Comparison of ENCODE assay signal across 8 cellular contexts in the genomic region with DNA sequence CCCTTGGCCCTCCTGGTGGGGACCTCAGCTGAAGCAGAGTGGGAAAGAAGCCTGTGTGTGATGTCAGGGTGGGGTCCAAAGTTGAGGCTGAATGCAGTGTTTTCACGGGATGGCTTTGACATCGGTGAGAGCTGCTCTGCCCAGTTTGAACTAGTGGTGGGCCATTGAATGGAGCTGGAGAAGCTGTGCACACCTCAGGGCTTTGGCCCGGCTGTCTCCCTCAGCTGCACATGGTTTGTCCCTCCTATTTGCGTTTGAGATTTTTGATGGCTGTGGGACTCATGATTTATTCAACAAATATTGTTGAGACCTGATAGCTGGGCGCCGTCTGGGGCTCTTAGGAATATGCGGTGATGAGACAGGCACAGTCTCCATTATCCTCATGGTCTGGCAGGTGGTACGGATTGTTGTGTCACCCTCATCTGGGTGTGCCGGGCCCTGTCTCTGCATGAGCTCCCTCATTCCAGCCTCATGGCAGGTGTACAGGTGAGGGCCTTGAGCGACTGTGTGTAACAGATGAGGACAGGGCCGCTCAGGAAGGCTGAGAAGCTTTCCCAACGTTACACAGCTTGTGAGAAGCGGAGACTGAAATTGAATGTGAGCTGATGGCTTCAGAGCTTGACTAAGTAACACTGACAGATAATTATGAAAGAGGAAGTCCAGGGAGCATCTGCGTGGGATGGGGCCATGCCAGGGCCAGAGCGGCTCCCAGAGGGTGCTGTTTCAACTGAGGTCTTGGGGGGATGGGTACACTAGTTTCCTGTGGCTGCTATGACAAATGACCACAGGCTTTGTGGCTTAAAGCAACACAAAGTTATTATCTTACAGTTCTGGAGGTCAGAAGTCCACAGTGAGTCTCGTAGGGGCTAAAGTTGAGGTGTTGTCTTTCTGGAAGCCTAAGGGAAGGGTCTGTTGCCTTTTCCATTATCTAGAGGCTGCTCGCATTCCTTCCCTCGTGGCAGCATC. TPM values are rescaled to one million over a fixed set of nuclear protein-coding genes. Genes with fewer than 3 reads are reported as not detected.
DNase-seq lines count a peak whose midpoint lies in the region; ATAC-seq and TF ChIP-seq lines count a peak whose summit lies in the region.

No MANE protein-coding gene starts in this region.

- DNase-seq in CD1c-positive myeloid dendritic cell (ENCODE audit: extremely low spot score) (peak; percentile 98), NOMO-1 treated with dmso at 0.1 percent for 144 hours (lab: John Stamatoyannopoulos, UW; ENCODE audit: unreplicated experiment) (peak; percentile 96), fibroblast of gingiva (ENCODE audit: low read depth) (peak; percentile 41), progenitor cell of endocrine pancreas (ENCODE audit: low spot score, unreplicated experiment) (no peak), NCI-H2081 treated with DMSO at 0.1 percent for 48 hours (lab: John Stamatoyannopoulos, UW) (no peak)
- DNase-seq in activated naive CD4-positive, alpha-beta T cell treated with anti-CD3 and anti-CD28 coated beads, Interleukin-2, amount 10 ng/mL, durations not matched to agents 7 days and 5 days = no peak

- CTCF ChIA-PET in activated naive CD4-positive, alpha-beta T cell treated with anti-CD3 and anti-CD28 coated beads, Interleukin-2, amount 10 ng/mL, durations not matched to agents 7 days and 5 days (lab: Charles Lee) = no interaction called here

- no peak for TF ChIP-seq CTCF in progenitor cell of endocrine pancreas (IDR thresholded peaks at IDR 0.05; ENCODE audit: unreplicated experiment)

- peak overlapping the region; percentile 56 for H3K27ac Mint-ChIP-seq in progenitor cell of endocrine pancreas
- H3K27ac Mint-ChIP-seq in activated naive CD4-positive, alpha-beta T cell treated with anti-CD3 and anti-CD28 coated beads, Interleukin-2, amount 10 ng/mL, durations not matched to agents 7 days and 5 days = no peak overlapping the region

- peaks cover 28% of the 10 kb centered on the region for H3K4me1 Mint-ChIP-seq in progenitor cell of endocrine pancreas (ENCODE audit: low read depth)
- H3K4me1 Mint-ChIP-seq in activated naive CD4-positive, alpha-beta T cell treated with anti-CD3 and anti-CD28 coated beads, Interleukin-2, amount 10 ng/mL, durations not matched to agents 7 days and 5 days = peaks cover 60% of the 10 kb centered on the region

- no peak overlapping the region for H3K4me3 Mint-ChIP-seq in progenitor cell of endocrine pancreas (ENCODE audit: low read depth)
- H3K4me3 Mint-ChIP-seq in activated naive CD4-positive, alpha-beta T cell treated with anti-CD3 and anti-CD28 coated beads, Interleukin-2, amount 10 ng/mL, durations not matched to agents 7 days and 5 days = no peak overlapping the region

- ATAC-seq in GM18868 (IDR thresholded peaks at IDR 0.05; ENCODE audit: unreplicated experiment) (peak; percentile 90), HG02970 (IDR thresholded peaks at IDR 0.05; ENCODE audit: low FRiP score, unreplicated experiment) (peak; percentile 78)

- H3K27me3 Mint-ChIP-seq in progenitor cell of endocrine pancreas = no peaks in the 10 kb centered on the region
- no peaks in the 10 kb centered on the region for H3K27me3 Mint-ChIP-seq in activated naive CD4-positive, alpha-beta T cell treated with anti-CD3 and anti-CD28 coated beads, Interleukin-2, amount 10 ng/mL, durations not matched to agents 7 days and 5 days

- H3K9me3 Mint-ChIP-seq in progenitor cell of endocrine pancreas (ENCODE audit: low read depth) = no peaks in the 10 kb centered on the region
- H3K9me3 Mint-ChIP-seq in activated naive CD4-positive, alpha-beta T cell treated with anti-CD3 and anti-CD28 coated beads, Interleukin-2, amount 10 ng/mL, durations not matched to agents 7 days and 5 days = no peaks in the 10 kb centered on the region

- H3K36me3 Mint-ChIP-seq in progenitor cell of endocrine pancreas (ENCODE audit: insufficient read depth) = peaks cover 5% of the 10 kb centered on the region
- peaks cover 21% of the 10 kb centered on the region for H3K36me3 Mint-ChIP-seq in activated naive CD4-positive, alpha-beta T cell treated with anti-CD3 and anti-CD28 coated beads, Interleukin-2, amount 10 ng/mL, durations not matched to agents 7 days and 5 days

RNA-seq across cellular contexts. Expression of gene CMIP, which starts 36.5 kb away (rescaled TPM):
- total RNA-seq in progenitor cell of endocrine pancreas = 62.5 and 62.7 TPM in 2 replicates

Comparison
In these comparisons a context has a peak if more than half of its experiments do, and no peak if none do; other contexts are left out.
1. DNase-seq: peak in CD1c-positive myeloid dendritic cell (single experiment), NOMO-1 treated with dmso at 0.1 percent for 144 hours (single experiment) and fibroblast of gingiva (single experiment); none in progenitor cell of endocrine pancreas (single experiment), NCI-H2081 treated with DMSO at 0.1 percent for 48 hours (single experiment) and activated naive CD4-positive, alpha-beta T cell treated with anti-CD3 and anti-CD28 coated beads, Interleukin-2, amount 10 ng/mL, durations not matched to agents 7 days and 5 days (single experiment).